ENCODE assay signal across 1 cellular context in genomic region chr20:49278817-49279676, GRCh38.
TF ChIP-seq lines count a peak whose summit lies in the region.

No MANE protein-coding gene starts in this region.

TF ChIP-seq in K562, 482 proteins besides CTCF, POLR2A, EP300 and RAD21 (continued from another document):
- 0 out of 2 replicates have a peak, but pooled peaks have one; percentile 1 for TF ChIP-seq ZNF263 (CRISPR knock-in tag; IDR thresholded peaks at IDR 0.05; ENCODE audit: borderline replicate concordance)
- TF ChIP-seq, protein P1, sequence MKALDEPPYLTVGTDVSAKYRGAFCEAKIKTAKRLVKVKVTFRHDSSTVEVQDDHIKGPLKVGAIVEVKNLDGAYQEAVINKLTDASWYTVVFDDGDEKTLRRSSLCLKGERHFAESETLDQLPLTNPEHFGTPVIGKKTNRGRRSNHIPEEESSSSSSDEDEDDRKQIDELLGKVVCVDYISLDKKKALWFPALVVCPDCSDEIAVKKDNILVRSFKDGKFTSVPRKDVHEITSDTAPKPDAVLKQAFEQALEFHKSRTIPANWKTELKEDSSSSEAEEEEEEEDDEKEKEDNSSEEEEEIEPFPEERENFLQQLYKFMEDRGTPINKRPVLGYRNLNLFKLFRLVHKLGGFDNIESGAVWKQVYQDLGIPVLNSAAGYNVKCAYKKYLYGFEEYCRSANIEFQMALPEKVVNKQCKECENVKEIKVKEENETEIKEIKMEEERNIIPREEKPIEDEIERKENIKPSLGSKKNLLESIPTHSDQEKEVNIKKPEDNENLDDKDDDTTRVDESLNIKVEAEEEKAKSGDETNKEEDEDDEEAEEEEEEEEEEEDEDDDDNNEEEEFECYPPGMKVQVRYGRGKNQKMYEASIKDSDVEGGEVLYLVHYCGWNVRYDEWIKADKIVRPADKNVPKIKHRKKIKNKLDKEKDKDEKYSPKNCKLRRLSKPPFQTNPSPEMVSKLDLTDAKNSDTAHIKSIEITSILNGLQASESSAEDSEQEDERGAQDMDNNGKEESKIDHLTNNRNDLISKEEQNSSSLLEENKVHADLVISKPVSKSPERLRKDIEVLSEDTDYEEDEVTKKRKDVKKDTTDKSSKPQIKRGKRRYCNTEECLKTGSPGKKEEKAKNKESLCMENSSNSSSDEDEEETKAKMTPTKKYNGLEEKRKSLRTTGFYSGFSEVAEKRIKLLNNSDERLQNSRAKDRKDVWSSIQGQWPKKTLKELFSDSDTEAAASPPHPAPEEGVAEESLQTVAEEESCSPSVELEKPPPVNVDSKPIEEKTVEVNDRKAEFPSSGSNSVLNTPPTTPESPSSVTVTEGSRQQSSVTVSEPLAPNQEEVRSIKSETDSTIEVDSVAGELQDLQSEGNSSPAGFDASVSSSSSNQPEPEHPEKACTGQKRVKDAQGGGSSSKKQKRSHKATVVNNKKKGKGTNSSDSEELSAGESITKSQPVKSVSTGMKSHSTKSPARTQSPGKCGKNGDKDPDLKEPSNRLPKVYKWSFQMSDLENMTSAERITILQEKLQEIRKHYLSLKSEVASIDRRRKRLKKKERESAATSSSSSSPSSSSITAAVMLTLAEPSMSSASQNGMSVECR (CRISPR knock-in tag; IDR thresholded peaks at IDR 0.05): 0 out of 2 replicates have a peak, but pooled peaks have one; percentile 10
- TF ChIP-seq LEF1 (IDR thresholded peaks at IDR 0.05): 0 out of 2 replicates have a peak, but pooled peaks have one; percentile 47
- no peak for TF ChIP-seq IRF2 (CRISPR knock-in tag; IDR thresholded peaks at IDR 0.05)
- TF ChIP-seq ZC3H4 (CRISPR knock-in tag; IDR thresholded peaks at IDR 0.05; ENCODE audit: borderline replicate concordance): peak; percentile 93
- TF ChIP-seq ZNF316 (IDR thresholded peaks at IDR 0.05): peak; percentile 93
- TF ChIP-seq ETV6 (IDR thresholded peaks at IDR 0.05; ENCODE audit: borderline replicate concordance in 1 of 2, low read depth in 2 of 2, low read length in 1 of 2): no peak
- TF ChIP-seq ETV6 (CRISPR knock-in tag; IDR thresholded peaks at IDR 0.05; ENCODE audit: borderline replicate concordance): 0 out of 2 replicates have a peak, but pooled peaks have one; percentile 41
- TF ChIP-seq TCF7L2 (IDR thresholded peaks at IDR 0.05; ENCODE audit: low read depth, low read length): no peak
- peak; percentile 32; the same call in 1 of the 2 replicates for TF ChIP-seq PML (IDR thresholded peaks at IDR 0.05; ENCODE audit: low read length)
- TF ChIP-seq SNRNP70 (optimal IDR thresholded peaks at IDR 0.05; ENCODE audit: low read depth, low read length): peak; percentile 95
- peak; percentile 73; the same call in 1 of the 2 replicates for TF ChIP-seq LCOR (CRISPR knock-in tag; IDR thresholded peaks at IDR 0.05)
